In the genomic region with DNA sequence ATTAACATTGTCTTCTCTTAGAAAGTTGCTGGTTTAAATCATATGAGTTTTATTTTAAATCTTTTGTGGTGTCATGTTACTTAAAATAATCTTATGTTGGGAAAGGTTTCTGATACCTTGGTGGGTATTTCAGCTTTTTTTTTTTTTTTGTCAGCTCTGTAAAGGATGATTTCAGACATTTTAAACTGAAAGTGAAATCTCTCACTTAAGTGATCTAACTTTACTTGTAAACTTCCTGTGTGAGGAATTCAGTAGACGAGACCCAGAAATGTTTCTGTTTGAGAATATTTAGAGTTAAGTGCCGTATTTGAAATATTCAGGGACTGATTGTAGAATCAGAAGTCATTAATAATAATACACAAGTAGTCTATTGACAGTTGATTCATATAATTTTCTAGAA, we compare ENCODE assay signal across 12 cellular contexts. TPM values are rescaled to one million over a fixed set of nuclear protein-coding genes. Genes with fewer than 3 reads are reported as not detected.
A peak's percentile ranks its signal among the peaks of the same experiment; 100 is the strongest.
DNase-seq lines count a peak whose midpoint lies in the region; ATAC-seq and TF ChIP-seq lines count a peak whose summit lies in the region.
"Had no signal": no experiment of that assay in that cellular context is flagged by ENCODE, and none has a peak within 500 bp of the region (broad histone marks: within the 10 kb centered on the region; RNA-seq: fewer than 3 reads in every experiment).

No MANE protein-coding gene starts in this region.

- H3K27me3 Mint-ChIP-seq in stimulated activated naive CD8-positive, alpha-beta T cell treated with anti-CD3 and anti-CD28 coated beads, Interleukin-15, Interleukin-2, amounts not matched to agents 100 ng/mL and 50 ng/mL, for 24 hours = no peaks in the 10 kb centered on the region
- H3K27me3 Mint-ChIP-seq in activated naive CD8-positive, alpha-beta T cell = no peaks in the 10 kb centered on the region
- H3K27me3 Mint-ChIP-seq in naive B cell (no peaks in the 10 kb centered on the region), mesothelial cell of epicardium (ENCODE audit: low read depth) (no peaks in the 10 kb centered on the region)

- TF ChIP-seq CTCF in mesothelial cell of epicardium (IDR thresholded peaks at IDR 0.05; ENCODE audit: unreplicated experiment) = no peak

- peaks cover 41% of the 10 kb centered on the region for H3K36me3 Mint-ChIP-seq in stimulated activated naive CD8-positive, alpha-beta T cell treated with anti-CD3 and anti-CD28 coated beads, Interleukin-15, Interleukin-2, amounts not matched to agents 100 ng/mL and 50 ng/mL, for 24 hours (ENCODE audit: low read depth)
- H3K36me3 Mint-ChIP-seq in activated naive CD8-positive, alpha-beta T cell = peaks cover 4% of the 10 kb centered on the region
- no peaks in the 10 kb centered on the region for H3K36me3 Mint-ChIP-seq in naive B cell
- H3K36me3 Mint-ChIP-seq in mesothelial cell of epicardium = peaks cover 11% of the 10 kb centered on the region

- H3K27ac Mint-ChIP-seq in stimulated activated naive CD8-positive, alpha-beta T cell treated with anti-CD3 and anti-CD28 coated beads, Interleukin-15, Interleukin-2, amounts not matched to agents 100 ng/mL and 50 ng/mL, for 24 hours = peak overlapping the region; percentile 79
- peak overlapping the region; percentile 88 for H3K27ac Mint-ChIP-seq in activated naive CD8-positive, alpha-beta T cell
- H3K27ac Mint-ChIP-seq in naive B cell (peak overlapping the region; percentile 74 to 96 (median 92)), mesothelial cell of epicardium (no peak overlapping the region)
- H3K27ac Mint-ChIP-seq: H9 had no signal

- ATAC-seq in stimulated activated naive CD8-positive, alpha-beta T cell treated with anti-CD3 and anti-CD28 coated beads, Interleukin-15, Interleukin-2, amounts not matched to agents 100 U/mL and 50 U/mL, for 24 hours = no peak
- peak in 1 of 2 donors; percentile 20 for ATAC-seq in naive B cell (ENCODE audit: low read depth in 2 of 2)
- ATAC-seq in GM18858 (IDR thresholded peaks at IDR 0.05; ENCODE audit: unreplicated experiment) = no peak
- no peak for ATAC-seq in GM18873 (IDR thresholded peaks at IDR 0.05; ENCODE audit: low FRiP score, unreplicated experiment)

- H3K9me3 Mint-ChIP-seq in stimulated activated naive CD8-positive, alpha-beta T cell treated with anti-CD3 and anti-CD28 coated beads, Interleukin-15, Interleukin-2, amounts not matched to agents 100 ng/mL and 50 ng/mL, for 24 hours = no peaks in the 10 kb centered on the region
- no peaks in the 10 kb centered on the region for H3K9me3 Mint-ChIP-seq in activated naive CD8-positive, alpha-beta T cell (ENCODE audit: low read depth)
- no peaks in the 10 kb centered on the region for H3K9me3 Mint-ChIP-seq in naive B cell
- no peaks in the 10 kb centered on the region for H3K9me3 Mint-ChIP-seq in mesothelial cell of epicardium
- H3K9me3 Mint-ChIP-seq: CD14-positive monocyte, H9, neural crest cell had no signal

- no peak for DNase-seq in stimulated activated naive CD8-positive, alpha-beta T cell treated with anti-CD3 and anti-CD28 coated beads, Interleukin-15, Interleukin-2, amounts not matched to agents 100 U/mL and 50 U/mL, for 24 hours
- DNase-seq in naive B cell (no peak), mesothelial cell of epicardium (ENCODE audit: low spot score in 2 of 2, unreplicated experiment in 2 of 2) (no peak), AG20443 (ENCODE audit: low spot score) (no peak)
- DNase-seq: H9; stimulated activated naive CD4-positive, alpha-beta T cell treated with Interleukin-2 at 50 U/mL for 16 hours had no signal

- peak overlapping the region; percentile 59 for H3K4me3 Mint-ChIP-seq in stimulated activated naive CD8-positive, alpha-beta T cell treated with anti-CD3 and anti-CD28 coated beads, Interleukin-15, Interleukin-2, amounts not matched to agents 100 ng/mL and 50 ng/mL, for 24 hours
- H3K4me3 Mint-ChIP-seq in activated naive CD8-positive, alpha-beta T cell = peak overlapping the region; percentile 65
- peak overlapping the region in 7 of 8 donors; percentile 39 to 90 (median 72) for H3K4me3 Mint-ChIP-seq in naive B cell
- H3K4me3 Mint-ChIP-seq in mesothelial cell of epicardium = no peak overlapping the region
- H3K4me3 Mint-ChIP-seq: CD14-positive monocyte, H9, neural crest cell had no signal

- peaks cover 84% of the 10 kb centered on the region for H3K4me1 Mint-ChIP-seq in stimulated activated naive CD8-positive, alpha-beta T cell treated with anti-CD3 and anti-CD28 coated beads, Interleukin-15, Interleukin-2, amounts not matched to agents 100 ng/mL and 50 ng/mL, for 24 hours (ENCODE audit: low read depth)
- H3K4me1 Mint-ChIP-seq in activated naive CD8-positive, alpha-beta T cell (ENCODE audit: low read depth) = peaks cover 82% of the 10 kb centered on the region
- H3K4me1 Mint-ChIP-seq in naive B cell (peaks cover 59 to 74% (median 63%) of the 10 kb centered on the region in 3 donors), mesothelial cell of epicardium (peaks cover 9% of the 10 kb centered on the region)
- H3K4me1 Mint-ChIP-seq: neural crest cell had no signal

RNA-seq across cellular contexts. Expression of gene PROX2, which starts 37.8 kb away (rescaled TPM):
- under 1 TPM in 1 of 6 donors, not detected in 5; 0.22 TPM for polyA plus RNA-seq in naive B cell (ENCODE audit: low read depth in 6 of 6)
- not detected in 3 replicates for total RNA-seq in mesothelial cell of epicardium
- total RNA-seq: H9, neural crest cell had no signal
- polyA plus RNA-seq: CD14-positive monocyte had no signal

RNA-seq across cellular contexts. Expression of gene DLST, which starts 43.6 kb away (rescaled TPM):
- 10 to 100 TPM in 1 of 6 donors, 1 to 10 TPM in 5; 6.6 to 10.5 (median 8.2) TPM for polyA plus RNA-seq in naive B cell (ENCODE audit: low read depth in 6 of 6)
- 74.4 to 81.5 TPM (median 79.7 TPM) in 3 replicates for total RNA-seq in mesothelial cell of epicardium
